Comparison of ENCODE assay signal across 9 cellular contexts in genomic region chr21:35363458-35363857, GRCh38.
"Had no signal": no experiment of that assay in that cellular context is flagged by ENCODE, and none has a peak within 500 bp of the region (broad histone marks: within the 10 kb centered on the region; RNA-seq: fewer than 3 reads in every experiment).

No MANE protein-coding gene starts in this region.

- H3K27ac Mint-ChIP-seq: GM23338, H9, IgD-negative memory B cell had no signal

- FAIRE-seq: H1, H54, HTR-8/SVneo had no signal

- H3K27ac ChIP-seq: HL-60 had no signal

- H2AFZ ChIP-seq: GM23338 had no signal

- H3K4me2 ChIP-seq: GM23338 had no signal

- DNase-seq: H9, HCEC 1CT, KG1 had no signal

- ATAC-seq: GM23338 had no signal

- H3K36me3 Mint-ChIP-seq: IgD-negative memory B cell had no signal

- H3K9me3 Mint-ChIP-seq: GM23338 had no signal

- H3K4me3 ChIP-seq: GM23338 had no signal

- H3K4me3 Mint-ChIP-seq: GM23338, H9, IgD-negative memory B cell had no signal
